In the genomic region with DNA sequence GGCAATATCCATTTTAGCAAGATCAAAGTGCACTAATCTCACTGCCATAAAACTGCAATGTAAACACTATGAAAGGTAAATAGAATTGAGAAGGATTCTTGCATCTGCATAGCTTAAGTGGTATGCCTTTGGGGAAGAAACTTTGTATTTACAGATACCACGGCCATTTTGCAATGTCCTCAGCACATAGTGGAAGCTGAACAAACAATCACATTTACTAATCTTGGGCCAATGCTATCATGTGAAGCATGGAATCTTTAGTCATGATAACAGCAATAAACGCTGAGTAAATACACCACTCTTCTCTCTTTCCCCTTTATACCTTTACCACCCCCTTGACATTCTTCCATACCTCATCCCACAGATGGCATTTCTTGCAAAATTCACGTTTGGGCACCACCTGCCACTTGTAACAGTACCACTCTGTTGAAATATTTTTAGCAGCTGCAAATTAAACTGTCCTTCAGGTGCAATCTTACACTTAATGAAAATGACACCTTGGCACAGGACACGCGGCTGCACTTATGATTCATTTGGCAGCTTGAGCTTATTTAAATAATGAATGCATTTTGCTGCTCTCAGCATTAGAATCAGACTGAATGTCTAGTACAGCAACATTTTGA, we compare ENCODE assay signal across 14 cellular contexts.
DNase-seq lines count a peak whose midpoint lies in the region; ATAC-seq, FAIRE-seq and TF ChIP-seq lines count a peak whose summit lies in the region.
"Had no signal": no experiment of that assay in that cellular context is flagged by ENCODE, and none has a peak within 500 bp of the region (broad histone marks: within the 10 kb centered on the region; RNA-seq: fewer than 3 reads in every experiment).

No MANE protein-coding gene starts in this region.

- H3K4me1 ChIP-seq in Panc1 (ENCODE audit: control insufficient read depth, insufficient read depth, low read length), result peaks cover 19% of the 10 kb centered on the region
- H3K4me1 ChIP-seq: BLaER1 had no signal

- ATAC-seq in Panc1 (peak; percentile 84), HG02588 (IDR thresholded peaks at IDR 0.05; ENCODE audit: unreplicated experiment) (no peak)

- DNase-seq in DMS 273 (lab: John Stamatoyannopoulos, UW; ENCODE audit: unreplicated experiment) (peak; percentile 93), NCI-H1105 treated with DMSO at 0.1 percent for 48 hours (lab: John Stamatoyannopoulos, UW) (peak; percentile 91), Panc1 (ENCODE audit: low read depth, low spot score) (peak; percentile 77), NCI-H1694 treated with DMSO at 0.1 percent for 48 hours (lab: John Stamatoyannopoulos, UW) (no peak), OCI-M2 (lab: John Stamatoyannopoulos, UW; ENCODE audit: unreplicated experiment) (no peak)
- DNase-seq in activated CD4-positive, alpha-beta T cell treated with anti-CD3 and anti-CD28 coated beads, Interleukin-2, amount 50 U/mL, for 48 hours, result no peak
- DNase-seq: dorsolateral prefrontal cortex; heart left ventricle; stimulated activated naive CD4-positive, alpha-beta T cell; WERI-Rb-1 had no signal

- no peak for TF ChIP-seq CTCF in Panc1 (IDR thresholded peaks at IDR 0.05)

- peak; percentile 96 for FAIRE-seq in islet of Langerhans (lab: Jason Lieb, UNC)
- FAIRE-seq: GM12892 had no signal

- H3K36me3 ChIP-seq in Panc1 (ENCODE audit: control insufficient read depth, insufficient read depth, low read length), result no peaks in the 10 kb centered on the region
- H3K36me3 ChIP-seq: BLaER1, heart left ventricle, WERI-Rb-1 had no signal

- POLR2A ChIA-PET in Panc1 (lab: Charles Lee), result no interaction called here

- CTCF ChIA-PET in Panc1 (lab: Charles Lee), result no interaction called here

- intact Hi-C loops in Panc1 (cut with micrococcal nuclease; ENCODE audit: unreplicated experiment), result loop anchor here (2.0 kb wide), 1 partner anchor 164 kb away; no protein-coding TSS in a partner anchor

- peak overlapping the region; percentile 89 for H3K27ac ChIP-seq in Panc1 (ENCODE audit: low read length)
- H3K27ac ChIP-seq: BLaER1, dorsolateral prefrontal cortex, WERI-Rb-1 had no signal

- in situ Hi-C loops in Panc1 (cut with HindIII; ENCODE audit: low pct_unique_long_range_greater_than_20kb, low sequenced_read_pairs), result no loop called here

- no peaks in the 10 kb centered on the region for H3K27me3 ChIP-seq in Panc1 (ENCODE audit: control insufficient read depth, insufficient read depth, low read length)
- H3K27me3 ChIP-seq: BLaER1, dorsolateral prefrontal cortex, heart left ventricle had no signal

- H3K4me3 ChIP-seq in Panc1 (ENCODE audit: low read depth in 2 of 2, low read length in 2 of 2), result no peak overlapping the region
- H3K4me3 ChIP-seq: BLaER1, dorsolateral prefrontal cortex, heart left ventricle had no signal

- BruUV-seq in Panc1 (replicated peaks; lab: Mats Ljungman, UMichigan), result no TSS peak

- H3K9me3 ChIP-seq in Panc1 (ENCODE audit: control insufficient read depth, insufficient read depth, low read depth, low read length), result no peaks in the 10 kb centered on the region
- H3K9me3 ChIP-seq: BLaER1 had no signal

Comparison
In these comparisons a context has a peak if more than half of its experiments do, and no peak if none do; other contexts are left out.
1. DNase-seq: peak in DMS 273 (single experiment), NCI-H1105 treated with DMSO at 0.1 percent for 48 hours (single experiment) and Panc1 (single experiment); none in NCI-H1694 treated with DMSO at 0.1 percent for 48 hours (single experiment), activated CD4-positive, alpha-beta T cell treated with anti-CD3 and anti-CD28 coated beads, Interleukin-2, amount 50 U/mL, for 48 hours (0 of 2) and OCI-M2 (single experiment).